Comparison of ENCODE assay signal across 33 cellular contexts in genomic region chr9:133986774-133987454, GRCh38. TPM values are rescaled to one million over a fixed set of nuclear protein-coding genes. Genes with fewer than 3 reads are reported as not detected.
DNase-seq lines count a peak whose midpoint lies in the region; ATAC-seq, FAIRE-seq and TF ChIP-seq lines count a peak whose summit lies in the region.
"Had no signal": no experiment of that assay in that cellular context is flagged by ENCODE, and none has a peak within 500 bp of the region (broad histone marks: within the 10 kb centered on the region; RNA-seq: fewer than 3 reads in every experiment).

No MANE protein-coding gene starts in this region.

- H4K20me1 ChIP-seq in astrocyte (ENCODE audit: insufficient read depth, low read length) = peaks cover 88% of the 10 kb centered on the region

- H3K27me3 Mint-ChIP-seq in Caco-2 (ENCODE audit: insufficient read depth, unreplicated experiment) (no peaks in the 10 kb centered on the region), astrocyte (ENCODE audit: low read depth, unreplicated experiment) (no peaks in the 10 kb centered on the region)
- H3K27me3 Mint-ChIP-seq: stimulated activated naive CD8-positive, alpha-beta T cell treated with anti-CD3 and anti-CD28 coated beads, Interleukin-15, Interleukin-2, amounts not matched to agents 100 ng/mL and 50 ng/mL, for 24 hours had no signal

- H3K9me3 Mint-ChIP-seq in Caco-2 (ENCODE audit: unreplicated experiment) (no peaks in the 10 kb centered on the region), astrocyte (ENCODE audit: unreplicated experiment) (no peaks in the 10 kb centered on the region)
- H3K9me3 Mint-ChIP-seq: activated naive CD4-positive, alpha-beta T cell treated with anti-CD3 and anti-CD28 coated beads for 36 hours; naive thymus-derived CD4-positive, alpha-beta T cell; stimulated activated naive CD8-positive, alpha-beta T cell treated with anti-CD3 and anti-CD28 coated beads, Interleukin-15, Interleukin-2, amounts not matched to agents 100 ng/mL and 50 ng/mL, for 24 hours had no signal

- WGBS in right lobe of liver (ENCODE audit: insufficient coverage, low coverage, low lambda C conversion rate, missing lambda C conversion rate) = 73% methylated on average over 13 of the region's 13 CpGs
- 87 to 95% (median 91%) methylated on average over 13 of the region's 13 CpGs for WGBS in spleen, 5 donors

- peaks cover 97% of the 10 kb centered on the region for H3K79me2 ChIP-seq in astrocyte (ENCODE audit: insufficient read depth, low read length)

- peaks cover 16% of the 10 kb centered on the region for H3K36me3 Mint-ChIP-seq in Caco-2 (ENCODE audit: insufficient read depth, unreplicated experiment)
- peaks cover 3% of the 10 kb centered on the region for H3K36me3 Mint-ChIP-seq in astrocyte (ENCODE audit: low read depth, unreplicated experiment)
- H3K36me3 Mint-ChIP-seq: naive thymus-derived CD4-positive, alpha-beta T cell had no signal

- no peaks in the 10 kb centered on the region for H3K36me3 ChIP-seq in Caco-2 (ENCODE audit: control insufficient read depth, insufficient read depth, low read length)
- peaks cover 2% of the 10 kb centered on the region for H3K36me3 ChIP-seq in astrocyte (ENCODE audit: insufficient read depth, low read length)
- no peaks in the 10 kb centered on the region for H3K36me3 ChIP-seq in right lobe of liver
- H3K36me3 ChIP-seq in spleen = no peaks in the 10 kb centered on the region
- H3K36me3 ChIP-seq: breast epithelium, thoracic aorta, vagina had no signal

- peaks cover 10% of the 10 kb centered on the region for H3K4me1 ChIP-seq in Caco-2
- H3K4me1 ChIP-seq in astrocyte (ENCODE audit: insufficient read depth, low read length) = peaks cover 13% of the 10 kb centered on the region
- peaks cover 0 to 14% (median 7%) of the 10 kb centered on the region in 4 donors for H3K4me1 ChIP-seq in right lobe of liver
- H3K4me1 ChIP-seq in spleen = peaks cover 14 to 78% (median 26%) of the 10 kb centered on the region in 6 donors

- H3K27ac Mint-ChIP-seq in Caco-2 (ENCODE audit: unreplicated experiment) (peak overlapping the region; percentile 61), astrocyte (ENCODE audit: unreplicated experiment) (peak overlapping the region; percentile 9)
- H3K27ac Mint-ChIP-seq: activated naive CD4-positive, alpha-beta T cell treated with anti-CD3 and anti-CD28 coated beads for 36 hours; naive thymus-derived CD4-positive, alpha-beta T cell; stimulated activated naive CD8-positive, alpha-beta T cell treated with anti-CD3 and anti-CD28 coated beads, Interleukin-15, Interleukin-2, amounts not matched to agents 100 ng/mL and 50 ng/mL, for 24 hours; T-helper 17 cell had no signal

- DNase-seq in Caco-2 (no peak), astrocyte (ENCODE audit: low read depth) (no peak), right lobe of liver (peak in 2 of 3 donors; percentile 8 to 31), spleen (peak; percentile 56), kidney glomerular epithelial cell (lab: John Stamatoyannopoulos, UW) (no peak), SKM-1 treated with dmso at 0.1 percent for 144 hours (lab: John Stamatoyannopoulos, UW; ENCODE audit: unreplicated experiment) (no peak), NCI-H226 (no peak)
- DNase-seq: activated CD4-positive, alpha-beta T cell treated with anti-CD3 and anti-CD28 coated beads, Interleukin-2, amount 50 U/mL, for 48 hours; activated CD8-positive, alpha-beta memory T cell treated with anti-CD3 and anti-CD28 coated beads, Interleukin-2, amount 50 U/mL, for 4 hours; activated naive CD4-positive, alpha-beta T cell treated with anti-CD3 and anti-CD28 coated beads for 36 hours; BE2C; effector CD8-positive, alpha-beta T cell; midbrain; naive thymus-derived CD4-positive, alpha-beta T cell; NCI-H1417 treated with DMSO at 0.1 percent for 48 hours; NCI-H2029 treated with DMSO at 0.1 percent for 48 hours; NCI-H2227 treated with DMSO at 0.1 percent for 48 hours; NCI-H69; PC-3; SK-N-SH; T-helper 17 cell had no signal

- H3K9me3 ChIP-seq in Caco-2 (no peaks in the 10 kb centered on the region), astrocyte (ENCODE audit: insufficient read depth, low read depth, low read length) (no peaks in the 10 kb centered on the region), right lobe of liver (no peaks in the 10 kb centered on the region), spleen (no peaks in the 10 kb centered on the region)
- H3K9me3 ChIP-seq: BE2C, breast epithelium, SK-N-SH, thoracic aorta, vagina had no signal

- BruUV-seq in Caco-2 (replicated peaks; lab: Mats Ljungman, UMichigan) = no TSS peak

- H3K27ac ChIP-seq in astrocyte (ENCODE audit: low read depth, low read length) (no peak overlapping the region), right lobe of liver (no peak overlapping the region), spleen (no peak overlapping the region)
- H3K27ac ChIP-seq: breast epithelium, coronary artery, epithelial cell of prostate, HL-60, thoracic aorta, vagina had no signal

- no peaks in the 10 kb centered on the region for H3K27me3 ChIP-seq in Caco-2 (replicated peaks; ENCODE audit: control insufficient read depth, insufficient read depth, low read length)
- H3K27me3 ChIP-seq in astrocyte (ENCODE audit: insufficient read depth, low read length) = no peaks in the 10 kb centered on the region
- H3K27me3 ChIP-seq in right lobe of liver = no peaks in the 10 kb centered on the region
- H3K27me3 ChIP-seq in spleen (replicated peaks in 1 of 7) = peaks cover 0 to 38% (median 17%) of the 10 kb centered on the region in 7 donors
- H3K27me3 ChIP-seq: BE2C, breast epithelium, vagina had no signal

- POLR2A ChIA-PET in Caco-2 (lab: Charles Lee) = no interaction called here

- ATAC-seq in right lobe of liver (no peak), HG03196 (IDR thresholded peaks at IDR 0.05; ENCODE audit: unreplicated experiment) (no peak)
- ATAC-seq: activated CD4-positive, CD25-positive, alpha-beta regulatory T cell treated with anti-CD3 and anti-CD28 coated beads, Interleukin-2, amount 50 U/mL, for 24 hours; naive thymus-derived CD4-positive, alpha-beta T cell; PC-3; T-helper 17 cell had no signal

- TF ChIP-seq POLR2A in right lobe of liver (IDR thresholded peaks at IDR 0.05) (no peak), spleen (IDR thresholded peaks at IDR 0.05) (no peak)

- TF ChIP-seq CTCF in Caco-2 (IDR thresholded peaks at IDR 0.05; ENCODE audit: insufficient read depth in 1 of 2, low read depth in 1 of 2, low read length in 1 of 2, severe bottlenecking in 1 of 2, unreplicated experiment in 1 of 2) = no peak
- no peak for TF ChIP-seq CTCF in astrocyte (IDR thresholded peaks at IDR 0.05; ENCODE audit: insufficient read depth, low read depth, low read length)
- no peak for TF ChIP-seq CTCF in right lobe of liver (IDR thresholded peaks at IDR 0.05)
- TF ChIP-seq CTCF in spleen (IDR thresholded peaks at IDR 0.05 in 8 of 11, conservative IDR thresholded peaks at IDR 0.05 in 3 of 11) = no peak

- no peak overlapping the region for H3K4me3 Mint-ChIP-seq in Caco-2 (ENCODE audit: unreplicated experiment)
- no peak overlapping the region for H3K4me3 Mint-ChIP-seq in astrocyte (ENCODE audit: unreplicated experiment)
- H3K4me3 Mint-ChIP-seq: activated naive CD4-positive, alpha-beta T cell treated with anti-CD3 and anti-CD28 coated beads for 36 hours; stimulated activated naive CD8-positive, alpha-beta T cell treated with anti-CD3 and anti-CD28 coated beads, Interleukin-15, Interleukin-2, amounts not matched to agents 100 ng/mL and 50 ng/mL, for 24 hours; T-helper 17 cell had no signal

- no peak for FAIRE-seq in astrocyte (lab: Jason Lieb, UNC)
- FAIRE-seq: GM12891, H54, TTC549 had no signal

- no peak overlapping the region for H2AFZ ChIP-seq in astrocyte (ENCODE audit: low read depth, low read length)

- CTCF ChIA-PET in Caco-2 (lab: Charles Lee) = no interaction called here

- intact Hi-C loops in Caco-2 (cut with micrococcal nuclease; ENCODE audit: unreplicated experiment) = no loop called here
- intact Hi-C loops in right lobe of liver (cut with DNase I) = no loop called here
- intact Hi-C loops in spleen (cut with DNase I; ENCODE audit: low total_unique reads) = no loop called here

- H3K4me2 ChIP-seq in astrocyte (ENCODE audit: low read length) = no peak overlapping the region
- H3K4me2 ChIP-seq: SK-N-SH had no signal

- no peak overlapping the region for H3K4me3 ChIP-seq in Caco-2 (ENCODE audit: low read depth, low read length)
- H3K4me3 ChIP-seq in astrocyte (ENCODE audit: insufficient read depth, low read depth, low read length) = no peak overlapping the region
- no peak overlapping the region for H3K4me3 ChIP-seq in right lobe of liver
- no peak overlapping the region for H3K4me3 ChIP-seq in spleen
- H3K4me3 ChIP-seq: breast epithelium, coronary artery, thoracic aorta, vagina had no signal

- no peak overlapping the region for H3K9ac ChIP-seq in astrocyte (ENCODE audit: low read length)
- H3K9ac ChIP-seq: SK-N-SH had no signal

- H3K4me1 Mint-ChIP-seq in Caco-2 (ENCODE audit: low read depth, unreplicated experiment) (peaks cover 11% of the 10 kb centered on the region), astrocyte (ENCODE audit: low read depth, unreplicated experiment) (peaks cover 9% of the 10 kb centered on the region)

RNA-seq across cellular contexts. Expression of gene VAV2, which starts 5.2 kb away (rescaled TPM):
- total RNA-seq in Caco-2 (2022) = 51.8 and 55.3 TPM in 2 replicates
- total RNA-seq in astrocyte = 36.5 and 41.6 TPM in 2 replicates
- 10 to 100 TPM; 30.1 to 44.3 (median 34.9) TPM for total RNA-seq in right lobe of liver
- 10 to 100 TPM; 17.9 to 39.2 (median 31.3) TPM for total RNA-seq in spleen
- 10 to 100 TPM; 14.2 to 25.0 (median 15.0) TPM for polyA plus RNA-seq in spleen

RNA-seq across cellular contexts. Expression of gene BRD3OS, which starts 38.4 kb away (rescaled TPM):
- total RNA-seq in Caco-2 (2022) (9.1 and 9.4 TPM in 2 replicates), astrocyte (20.2 and 21.7 TPM in 2 replicates), right lobe of liver (1 to 10 TPM; 3.2 to 8.1 (median 5.9) TPM), spleen (10 to 100 TPM in 5 of 7 donors, 1 to 10 TPM in 2; 9.5 to 13.2 (median 11.3) TPM)
- polyA plus RNA-seq in spleen = 10 to 100 TPM in 1 of 3 donors, 1 to 10 TPM in 2; 6.9 to 10.2 (median 9.8) TPM

Comparison
In these comparisons a context has a peak if more than half of its experiments do, and no peak if none do; other contexts are left out.
1. DNase-seq: peak in right lobe of liver (2 of 3) and spleen (single experiment); none in Caco-2 (0 of 2), astrocyte (single experiment), kidney glomerular epithelial cell (single experiment), SKM-1 treated with dmso at 0.1 percent for 144 hours (single experiment) and NCI-H226 (single experiment).